1 cellular context compared by ENCODE assay signal in genomic region chr5:137370511-137371071, GRCh38.
TF ChIP-seq lines count a peak whose summit lies in the region.

No MANE protein-coding gene starts in this region.

TF ChIP-seq in neural cell, 6 proteins besides CTCF, POLR2A, EP300 and RAD21 (continued from another document):
- TF ChIP-seq REST (IDR thresholded peaks at IDR 0.05; ENCODE audit: borderline replicate concordance) (no peak), SMC3 (conservative IDR thresholded peaks at IDR 0.05; ENCODE audit: poor library complexity) (no peak), MXI1 (conservative IDR thresholded peaks at IDR 0.05; ENCODE audit: poor library complexity, severe bottlenecking) (no peak)
